18 cellular contexts compared by ENCODE assay signal in genomic region chr2:238190445-238190844, GRCh38. TPM values are rescaled to one million over a fixed set of nuclear protein-coding genes. Genes with fewer than 3 reads are reported as not detected.
DNase-seq lines count a peak whose midpoint lies in the region; ATAC-seq and TF ChIP-seq lines count a peak whose summit lies in the region.
"Had no signal": no experiment of that assay in that cellular context is flagged by ENCODE, and none has a peak within 500 bp of the region (broad histone marks: within the 10 kb centered on the region; RNA-seq: fewer than 3 reads in every experiment).

No MANE protein-coding gene starts in this region.

- WGBS in right lobe of liver (ENCODE audit: insufficient coverage, low coverage, low lambda C conversion rate, missing lambda C conversion rate) = 100% methylated on average over 2 of the region's 2 CpGs

- H3K9me3 ChIP-seq in right lobe of liver = no peaks in the 10 kb centered on the region
- H3K9me3 ChIP-seq: A549; BLaER1 treated with 17β-estradiol and CSF1 and Interleukin-3, amounts not matched to agents 10 nM and 100 nM; Caco-2 had no signal

- H3K4me1 ChIP-seq in right lobe of liver = no peaks in the 10 kb centered on the region
- H3K4me1 ChIP-seq: A549, Caco-2 had no signal

- peaks cover under 1% of the 10 kb centered on the region for H3K4me1 Mint-ChIP-seq in activated CD4-positive, alpha-beta T cell treated with anti-CD3 and anti-CD28 coated beads for 36 hours
- H3K4me1 Mint-ChIP-seq in nephron progenitor cell = peaks cover 39% of the 10 kb centered on the region

- intact Hi-C loops in activated CD4-positive, alpha-beta T cell treated with anti-CD3 and anti-CD28 coated beads for 36 hours (cut with DNase I, micrococcal nuclease) = no loop called here
- intact Hi-C loops in right lobe of liver (cut with DNase I) = no loop called here

- H3K36me3 Mint-ChIP-seq in activated CD4-positive, alpha-beta T cell treated with anti-CD3 and anti-CD28 coated beads for 36 hours (ENCODE audit: low read depth) = peaks cover 68% of the 10 kb centered on the region
- peaks cover 88% of the 10 kb centered on the region for H3K36me3 Mint-ChIP-seq in nephron progenitor cell (ENCODE audit: low read depth)

- TF ChIP-seq POLR2A in right lobe of liver (IDR thresholded peaks at IDR 0.05) = no peak

- peak overlapping the region; percentile 63 for H3K27ac Mint-ChIP-seq in activated CD4-positive, alpha-beta T cell treated with anti-CD3 and anti-CD28 coated beads for 36 hours
- H3K27ac Mint-ChIP-seq in nephron progenitor cell = peak overlapping the region; percentile 80
- H3K27ac Mint-ChIP-seq: B cell; CD4-positive, alpha-beta T cell; CD8-positive, alpha-beta T cell had no signal

- H3K27me3 Mint-ChIP-seq in activated CD4-positive, alpha-beta T cell treated with anti-CD3 and anti-CD28 coated beads for 36 hours = no peaks in the 10 kb centered on the region
- no peaks in the 10 kb centered on the region for H3K27me3 Mint-ChIP-seq in nephron progenitor cell (ENCODE audit: low read depth, poor library complexity)
- H3K27me3 Mint-ChIP-seq: B cell; CD4-positive, alpha-beta T cell had no signal

- CTCF ChIA-PET in activated CD4-positive, alpha-beta T cell treated with anti-CD3 and anti-CD28 coated beads for 36 hours (lab: Charles Lee) = interaction anchor here (1.6 kb wide), 2 partner anchors 11 to 332 kb away, joined by 4 to 7 read pairs; no protein-coding TSS in a partner anchor

- DNase-seq in activated CD4-positive, alpha-beta T cell treated with anti-CD3 and anti-CD28 coated beads for 36 hours = no peak
- no peak for DNase-seq in activated CD4-positive, alpha-beta T cell treated with anti-CD3 and anti-CD28 coated beads, Interleukin-2, amount 50 U/mL, for 48 hours
- DNase-seq in nephron progenitor cell (no peak), putamen (ENCODE audit: low spot score) (peak; percentile 58), right lobe of liver (no peak)
- DNase-seq: AML-193; Caco-2; Calu3; CD4-positive, alpha-beta T cell; CD8-positive, alpha-beta T cell; DMS79 treated with DMSO at 0.1 percent for 48 hours; GF-D8 had no signal

- H3K4me3 Mint-ChIP-seq in activated CD4-positive, alpha-beta T cell treated with anti-CD3 and anti-CD28 coated beads for 36 hours = no peak overlapping the region
- H3K4me3 Mint-ChIP-seq in nephron progenitor cell = no peak overlapping the region
- H3K4me3 Mint-ChIP-seq: B cell; CD4-positive, alpha-beta T cell; CD8-positive, alpha-beta T cell had no signal

- no peaks in the 10 kb centered on the region for H3K27me3 ChIP-seq in right lobe of liver
- H3K27me3 ChIP-seq: BLaER1 treated with 17β-estradiol and CSF1 and Interleukin-3, amounts not matched to agents 10 nM and 100 nM had no signal

- peaks cover 0 to 92% (median 36%) of the 10 kb centered on the region in 4 donors for H3K36me3 ChIP-seq in right lobe of liver

- no peak overlapping the region for H3K4me3 ChIP-seq in right lobe of liver
- H3K4me3 ChIP-seq: A549; BLaER1 treated with 17β-estradiol and CSF1 and Interleukin-3, amounts not matched to agents 10 nM and 100 nM had no signal

- POLR2A ChIA-PET in activated CD4-positive, alpha-beta T cell treated with anti-CD3 and anti-CD28 coated beads for 36 hours (lab: Charles Lee) = interaction anchor here (0.7 kb wide), 1 partner anchor 28 kb away, joined by 8 read pairs; no protein-coding TSS in a partner anchor

- ATAC-seq in activated CD4-positive, alpha-beta T cell treated with anti-CD3 and anti-CD28 coated beads for 36 hours = no peak
- no peak for ATAC-seq in GM21447 (IDR thresholded peaks at IDR 0.05; ENCODE audit: unreplicated experiment)
- ATAC-seq in right lobe of liver = no peak
- ATAC-seq: A549; CD8-positive, alpha-beta T cell had no signal

- no peaks in the 10 kb centered on the region for H3K9me3 Mint-ChIP-seq in activated CD4-positive, alpha-beta T cell treated with anti-CD3 and anti-CD28 coated beads for 36 hours (ENCODE audit: low read depth)
- no peaks in the 10 kb centered on the region for H3K9me3 Mint-ChIP-seq in nephron progenitor cell
- H3K9me3 Mint-ChIP-seq: CD4-positive, alpha-beta T cell; CD8-positive, alpha-beta T cell had no signal

- H3K27ac ChIP-seq in right lobe of liver = no peak overlapping the region
- H3K27ac ChIP-seq: 22Rv1, A549, C4-2B had no signal

- TF ChIP-seq CTCF in nephron progenitor cell (IDR thresholded peaks at IDR 0.05) (no peak), right lobe of liver (IDR thresholded peaks at IDR 0.05) (no peak)

RNA-seq across cellular contexts. Expression of gene ILKAP, which starts 13.1 kb away (rescaled TPM):
- total RNA-seq in activated CD4-positive, alpha-beta T cell treated with anti-CD3 and anti-CD28 coated beads for 36 hours = 10 to 100 TPM; 39.2 to 44.3 TPM
- total RNA-seq in right lobe of liver = 10 to 100 TPM in 5 of 6 experiments, 1 to 10 TPM in 1; 9.8 to 24.3 (median 16.8) TPM

RNA-seq across cellular contexts. Expression of gene ERFE, which starts 31.7 kb away (rescaled TPM):
- total RNA-seq in activated CD4-positive, alpha-beta T cell treated with anti-CD3 and anti-CD28 coated beads for 36 hours = under 1 TPM; 0.07 to 0.39 TPM
- total RNA-seq in right lobe of liver = 1 to 10 TPM in 1 of 6 experiments, under 1 TPM in 2, not detected in 3; 0.27 to 1.4 (median 0.31) TPM
- total RNA-seq: CD4-positive, alpha-beta T cell; CD8-positive, alpha-beta T cell had no signal

RNA-seq across cellular contexts. Expression of gene HES6, which starts 49.4 kb away (rescaled TPM):
- total RNA-seq in activated CD4-positive, alpha-beta T cell treated with anti-CD3 and anti-CD28 coated beads for 36 hours = 1 to 10 TPM; 1.8 to 4.0 TPM
- 1 to 10 TPM; 1.7 to 8.3 (median 3.8) TPM for total RNA-seq in right lobe of liver

RNA-seq across cellular contexts. Expression of gene KLHL30, which starts 52.0 kb away (rescaled TPM):
- not detected for total RNA-seq in activated CD4-positive, alpha-beta T cell treated with anti-CD3 and anti-CD28 coated beads for 36 hours
- total RNA-seq in right lobe of liver = under 1 TPM in 4 of 6 experiments, not detected in 2; 0.04 to 0.19 (median 0.11) TPM
- total RNA-seq: B cell; CD4-positive, alpha-beta T cell; CD8-positive, alpha-beta T cell had no signal
